In the genomic region with DNA sequence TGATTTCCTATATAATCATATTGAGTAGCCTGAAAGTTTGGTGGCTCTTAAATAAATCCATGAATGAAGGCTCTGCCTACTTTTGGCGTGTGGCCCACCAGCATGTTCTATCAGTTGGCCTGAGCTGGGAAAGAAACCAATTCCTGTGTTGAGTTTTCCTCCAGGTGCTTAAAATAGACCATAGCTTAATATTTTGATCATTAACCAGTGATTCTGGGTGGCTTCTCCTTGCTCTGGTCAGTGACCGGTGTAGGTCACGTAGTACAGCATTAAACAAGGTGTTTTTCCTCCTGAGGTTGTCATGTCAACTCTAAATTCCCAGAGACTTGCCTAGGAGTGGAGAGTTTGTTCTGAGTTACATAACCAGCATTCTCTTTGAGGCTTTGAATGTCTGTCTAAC, we compare ENCODE assay signal across 19 cellular contexts. TPM values are rescaled to one million over a fixed set of nuclear protein-coding genes. Genes with fewer than 3 reads are reported as not detected.
DNase-seq lines count a peak whose midpoint lies in the region; TF ChIP-seq lines count a peak whose summit lies in the region.
"Had no signal": no experiment of that assay in that cellular context is flagged by ENCODE, and none has a peak within 500 bp of the region (broad histone marks: within the 10 kb centered on the region; RNA-seq: fewer than 3 reads in every experiment).

No MANE protein-coding gene starts in this region.

- no peaks in the 10 kb centered on the region for H3K36me3 Mint-ChIP-seq in nephron (ENCODE audit: low read depth)

- H3K4me3 Mint-ChIP-seq in nephron, result no peak overlapping the region
- H3K4me3 Mint-ChIP-seq: dendritic cell treated with granulocyte-macrophage colony-stimulating factor and Interleukin-4, amounts not matched to agents 40 ng/mL and 50 ng/mL, for 4 days had no signal

- H3K27ac Mint-ChIP-seq in nephron, result peak overlapping the region; percentile 30 to 90 (median 51)
- H3K27ac Mint-ChIP-seq: dendritic cell treated with granulocyte-macrophage colony-stimulating factor and Interleukin-4, amounts not matched to agents 40 ng/mL and 50 ng/mL, for 4 days had no signal

- no peaks in the 10 kb centered on the region for H3K4me1 Mint-ChIP-seq in nephron

- DNase-seq in ELF-1 (ENCODE audit: low read depth, low spot score), result peak; percentile 75
- DNase-seq in astrocyte of the hippocampus (ENCODE audit: low read depth, low spot score), result peak; percentile 45
- peak; percentile 84 for DNase-seq in kidney glomerular epithelial cell (lab: John Stamatoyannopoulos, UW)
- no peak for DNase-seq in stimulated activated CD4-positive, alpha-beta T cell treated with anti-CD3 and anti-CD28 coated beads, Interleukin-4, amount 100 ng/mL, for 4 hours
- DNase-seq in mesenteric fat pad (ENCODE audit: low spot score), result no peak
- no peak for DNase-seq in effector CD4-positive, alpha-beta T cell
- no peak for DNase-seq in activated naive CD4-positive, alpha-beta T cell treated with Interleukin-2 at 50 U/mL for 16 hours
- DNase-seq: activated effector memory CD4-positive, alpha-beta T cell treated with Interleukin-2 at 50 U/mL for 16 hours; COR-L47; glutamatergic neuron; HCEC 1CT; NCI-H1694 treated with DMSO at 0.1 percent for 48 hours; retina; stimulated activated CD4-positive, alpha-beta T cell treated with anti-CD3 and anti-CD28 coated beads, Interleukin-1b, Interleukin-23, amount 100 ng/mL, for 48 hours had no signal

- H3K27me3 Mint-ChIP-seq in nephron (ENCODE audit: low read depth), result no peaks in the 10 kb centered on the region
- H3K27me3 Mint-ChIP-seq: dendritic cell treated with granulocyte-macrophage colony-stimulating factor and Interleukin-4, amounts not matched to agents 40 ng/mL and 50 ng/mL, for 4 days had no signal

- no peaks in the 10 kb centered on the region for H3K9me3 Mint-ChIP-seq in nephron
- H3K9me3 Mint-ChIP-seq: dendritic cell treated with granulocyte-macrophage colony-stimulating factor and Interleukin-4, amounts not matched to agents 40 ng/mL and 50 ng/mL, for 4 days had no signal

- TF ChIP-seq CTCF in nephron (IDR thresholded peaks at IDR 0.05; ENCODE audit: unreplicated experiment in 3 of 3), result no peak

RNA-seq across cellular contexts. Expression of a gene that starts 1.3 kb away (rescaled TPM):
- total RNA-seq in mesenteric fat pad, result 0.32 TPM
- total RNA-seq: MCF 10A, NCI-H460, SJSA1 had no signal

Comparison
In these comparisons a context has a peak if more than half of its experiments do, and no peak if none do; other contexts are left out.
1. DNase-seq: peak in ELF-1 (single experiment), astrocyte of the hippocampus (single experiment) and kidney glomerular epithelial cell (single experiment); none in stimulated activated CD4-positive, alpha-beta T cell treated with anti-CD3 and anti-CD28 coated beads, Interleukin-4, amount 100 ng/mL, for 4 hours (0 of 2), mesenteric fat pad (single experiment), effector CD4-positive, alpha-beta T cell (single experiment) and activated naive CD4-positive, alpha-beta T cell treated with Interleukin-2 at 50 U/mL for 16 hours (single experiment).